8 cellular contexts compared by ENCODE assay signal in genomic region chr10:103542764-103543616, GRCh38. TPM values are rescaled to one million over a fixed set of nuclear protein-coding genes. Genes with fewer than 3 reads are reported as not detected.
DNase-seq lines count a peak whose midpoint lies in the region; ATAC-seq and TF ChIP-seq lines count a peak whose summit lies in the region.

No MANE protein-coding gene starts in this region.

- ATAC-seq in T-cell (replicated peaks in 1 of 4) (peak; percentile 60 to 73 (median 62)), lower lobe of right lung (peak; percentile 19 to 44)
- ATAC-seq in stimulated activated naive CD8-positive, alpha-beta T cell treated with anti-CD3 and anti-CD28 coated beads, Interleukin-15, Interleukin-2, amounts not matched to agents 100 U/mL and 50 U/mL, for 24 hours, result peak; percentile 35

- H3K9me3 Mint-ChIP-seq in T-cell (no peaks in the 10 kb centered on the region), Calu3 (ENCODE audit: low read depth, unreplicated experiment) (no peaks in the 10 kb centered on the region)

- peak overlapping the region; percentile 47 for H3K4me3 ChIP-seq in lower lobe of right lung

- CTCF ChIA-PET in T-cell (lab: Charles Lee), result interaction anchor here in 1 of 2 donors (0.6 kb wide), 1 partner anchor 141 kb away, joined by 3 read pairs; no protein-coding TSS in a partner anchor
- CTCF ChIA-PET in Calu3 (lab: Charles Lee), result interaction anchor here (0.6 to 1.2 kb wide), 2 partner anchors 30 to 49 kb away, joined by 3 to 6 read pairs; no protein-coding TSS in a partner anchor

- H3K4me1 Mint-ChIP-seq in T-cell, result peaks cover 13 to 14% (median 13%) of the 10 kb centered on the region in 3 donors
- no peaks in the 10 kb centered on the region for H3K4me1 Mint-ChIP-seq in Calu3 (ENCODE audit: low read depth, unreplicated experiment)

- H3K36me3 Mint-ChIP-seq in T-cell (no peaks in the 10 kb centered on the region), Calu3 (ENCODE audit: insufficient read depth, unreplicated experiment) (no peaks in the 10 kb centered on the region)

- DNase-seq in activated CD8-positive, alpha-beta memory T cell treated with anti-CD3 and anti-CD28 coated beads for 24 hours, result peak; percentile 61
- no peak for DNase-seq in activated CD8-positive, alpha-beta memory T cell treated with anti-CD3 and anti-CD28 coated beads, Interleukin-2, amount 50 U/mL, for 4 hours
- DNase-seq in NCI-H1092 treated with DMSO at 0.1 percent for 48 hours (lab: John Stamatoyannopoulos, UW), result peak; percentile 82
- DNase-seq in T-cell, result peak in 15 of 34 experiments; percentile 8 to 37 (median 20)
- DNase-seq in dedifferentiated amniotic fluid mesenchymal stem cell (ENCODE audit: extremely low spot score), result peak; percentile 36
- DNase-seq in lower lobe of right lung, result no peak
- DNase-seq in stimulated activated naive CD8-positive, alpha-beta T cell treated with anti-CD3 and anti-CD28 coated beads, Interleukin-15, Interleukin-2, amounts not matched to agents 100 U/mL and 50 U/mL, for 24 hours, result peak; percentile 32
- DNase-seq in Calu3, result no peak

- peaks cover 11% of the 10 kb centered on the region for H3K4me1 ChIP-seq in lower lobe of right lung

- no peak overlapping the region for H3K27ac Mint-ChIP-seq in T-cell
- H3K27ac Mint-ChIP-seq in Calu3 (ENCODE audit: unreplicated experiment), result no peak overlapping the region

- POLR2A ChIA-PET in T-cell (lab: Charles Lee), result no interaction called here

- intact Hi-C loops in lower lobe of right lung (cut with DNase I) (no loop called here), Calu3 (cut with micrococcal nuclease; ENCODE audit: unreplicated experiment) (no loop called here)

- peak overlapping the region; percentile 64 to 82 (median 71) for H3K4me3 Mint-ChIP-seq in T-cell
- no peak overlapping the region for H3K4me3 Mint-ChIP-seq in Calu3 (ENCODE audit: low read depth, unreplicated experiment)

- H3K27ac ChIP-seq in lower lobe of right lung, result no peak overlapping the region

- no peaks in the 10 kb centered on the region for H3K9me3 ChIP-seq in lower lobe of right lung

- no peaks in the 10 kb centered on the region for H3K36me3 ChIP-seq in lower lobe of right lung

- H3K27me3 Mint-ChIP-seq in T-cell (peaks cover 17 to 20% of the 10 kb centered on the region in 2 donors), Calu3 (ENCODE audit: unreplicated experiment) (peaks cover 36% of the 10 kb centered on the region)

- peak; percentile 51 for TF ChIP-seq CTCF in lower lobe of right lung (IDR thresholded peaks at IDR 0.05)
- no peak for TF ChIP-seq CTCF in Calu3 (IDR thresholded peaks at IDR 0.05; ENCODE audit: unreplicated experiment)

- BruUV-seq in Calu3 (replicated peaks; lab: Mats Ljungman, UMichigan), result no TSS peak

- peaks cover 10% of the 10 kb centered on the region for H3K27me3 ChIP-seq in lower lobe of right lung (ENCODE audit: low read depth)

RNA-seq across cellular contexts. Expression of gene NEURL1, which starts 49.5 kb away (rescaled TPM):
- total RNA-seq in T-cell, result 1 to 10 TPM in 1 of 5 donors, under 1 TPM in 4; 0.46 to 1.7 (median 0.84) TPM
- total RNA-seq in lower lobe of right lung, result 0.95 TPM
- 0.22 TPM in 1 of 2 replicates, not detected in the other for total RNA-seq in Calu3 (2022)

Comparison
In these comparisons a context has a peak if more than half of its experiments do, and no peak if none do; other contexts are left out.
1. DNase-seq: peak in activated CD8-positive, alpha-beta memory T cell treated with anti-CD3 and anti-CD28 coated beads for 24 hours (single experiment), NCI-H1092 treated with DMSO at 0.1 percent for 48 hours (single experiment), dedifferentiated amniotic fluid mesenchymal stem cell (single experiment) and stimulated activated naive CD8-positive, alpha-beta T cell treated with anti-CD3 and anti-CD28 coated beads, Interleukin-15, Interleukin-2, amounts not matched to agents 100 U/mL and 50 U/mL, for 24 hours (single experiment); none in activated CD8-positive, alpha-beta memory T cell treated with anti-CD3 and anti-CD28 coated beads, Interleukin-2, amount 50 U/mL, for 4 hours (single experiment), lower lobe of right lung (single experiment) and Calu3 (single experiment).
2. Peak in every context shown above with its lines, with median percentiles within 50 percentile points of each other: ATAC-seq.